In genomic region chr11:75288846-75289760, GRCh38 we compare ENCODE assay signal across 16 cellular contexts. TPM values are rescaled to one million over a fixed set of nuclear protein-coding genes. Genes with fewer than 3 reads are reported as not detected.
DNase-seq lines count a peak whose midpoint lies in the region; ATAC-seq and TF ChIP-seq lines count a peak whose summit lies in the region.
"Had no signal": no experiment of that assay in that cellular context is flagged by ENCODE, and none has a peak within 500 bp of the region (broad histone marks: within the 10 kb centered on the region; RNA-seq: fewer than 3 reads in every experiment).

No MANE protein-coding gene starts in this region.

- intact Hi-C loops in dorsolateral prefrontal cortex (cut with DNase I) (loop anchor here in 1 of 2 donors (10.0 kb wide), 1 partner anchor 46 kb away; no protein-coding TSS in a partner anchor), mucosa of descending colon (cut with DNase I, micrococcal nuclease) (no loop called here)

- peak; percentile 15 for ATAC-seq in mucosa of descending colon
- no peak for ATAC-seq in HG03442 (IDR thresholded peaks at IDR 0.05; ENCODE audit: unreplicated experiment)
- ATAC-seq: activated CD4-positive, CD25-positive, alpha-beta regulatory T cell treated with anti-CD3 and anti-CD28 coated beads, Interleukin-2, amount 50 U/mL, for 24 hours had no signal

- H3K36me3 ChIP-seq in mucosa of descending colon (ENCODE audit: low read depth): no peaks in the 10 kb centered on the region
- H3K36me3 ChIP-seq: vagina had no signal

- H3K4me1 ChIP-seq in mucosa of descending colon (ENCODE audit: low read depth): no peaks in the 10 kb centered on the region
- H3K4me1 ChIP-seq: vagina had no signal

- H3K27me3 ChIP-seq in dorsolateral prefrontal cortex: no peaks in the 10 kb centered on the region
- H3K27me3 ChIP-seq: vagina had no signal

- TF ChIP-seq CTCF in AG10803 (conservative IDR thresholded peaks at IDR 0.05; ENCODE audit: low read length) (no peak), dorsolateral prefrontal cortex (IDR thresholded peaks at IDR 0.05 in 54 of 56, conservative IDR thresholded peaks at IDR 0.05 in 2 of 56; ENCODE audit: low read depth in 1 of 56, partially characterized antibody in 56 of 56) (no peak), mucosa of descending colon (IDR thresholded peaks at IDR 0.05) (no peak)

- no peaks in the 10 kb centered on the region for H3K9me3 ChIP-seq in mucosa of descending colon
- H3K9me3 ChIP-seq: vagina had no signal

- peak overlapping the region in 55 of 59 donors; percentile 1 to 87 (median 70) for H3K27ac ChIP-seq in dorsolateral prefrontal cortex
- H3K27ac ChIP-seq: vagina had no signal

- H3K4me3 ChIP-seq in AG10803 (ENCODE audit: low read length) (no peak overlapping the region), dorsolateral prefrontal cortex (no peak overlapping the region), mucosa of descending colon (no peak overlapping the region)
- H3K4me3 ChIP-seq: vagina had no signal

- peak; percentile 60 for DNase-seq in AG10803 (ENCODE audit: low read depth)
- DNase-seq in GM03348 (ENCODE audit: low spot score): peak; percentile 66
- DNase-seq in dorsolateral prefrontal cortex: peak in 4 of 10 donors; percentile 51 to 67 (median 58)
- DNase-seq in mucosa of descending colon: no peak
- no peak for DNase-seq in GF-D8 (lab: John Stamatoyannopoulos, UW)
- DNase-seq in SHP77 (lab: John Stamatoyannopoulos, UW): no peak
- DNase-seq in DMS53 treated with DMSO at 0.1 percent for 48 hours (lab: John Stamatoyannopoulos, UW; ENCODE audit: unreplicated experiment): no peak
- DNase-seq: amniotic stem cell, KBM-7, NCI-H1048, NCI-H524 treated with DMSO at 0.1 percent for 48 hours, retina had no signal

RNA-seq across cellular contexts. Expression of gene TPBGL, which starts 48.5 kb away (rescaled TPM):
- total RNA-seq in dorsolateral prefrontal cortex (1 to 10 TPM in 115 of 120 experiments, under 1 TPM in 5; 0.54 to 5.1 (median 2.3) TPM), mucosa of descending colon (under 1 TPM in 2 of 3 donors, not detected in 1; 0.17 to 0.57 TPM)
- total RNA-seq: lung microvascular endothelial cell had no signal

Comparison
In these comparisons a context has a peak if more than half of its experiments do, and no peak if none do; other contexts are left out.
1. DNase-seq: peak in AG10803 (single experiment) and GM03348 (single experiment); none in mucosa of descending colon (0 of 3), GF-D8 (single experiment), SHP77 (0 of 2) and DMS53 treated with DMSO at 0.1 percent for 48 hours (single experiment).